In the genomic region with DNA sequence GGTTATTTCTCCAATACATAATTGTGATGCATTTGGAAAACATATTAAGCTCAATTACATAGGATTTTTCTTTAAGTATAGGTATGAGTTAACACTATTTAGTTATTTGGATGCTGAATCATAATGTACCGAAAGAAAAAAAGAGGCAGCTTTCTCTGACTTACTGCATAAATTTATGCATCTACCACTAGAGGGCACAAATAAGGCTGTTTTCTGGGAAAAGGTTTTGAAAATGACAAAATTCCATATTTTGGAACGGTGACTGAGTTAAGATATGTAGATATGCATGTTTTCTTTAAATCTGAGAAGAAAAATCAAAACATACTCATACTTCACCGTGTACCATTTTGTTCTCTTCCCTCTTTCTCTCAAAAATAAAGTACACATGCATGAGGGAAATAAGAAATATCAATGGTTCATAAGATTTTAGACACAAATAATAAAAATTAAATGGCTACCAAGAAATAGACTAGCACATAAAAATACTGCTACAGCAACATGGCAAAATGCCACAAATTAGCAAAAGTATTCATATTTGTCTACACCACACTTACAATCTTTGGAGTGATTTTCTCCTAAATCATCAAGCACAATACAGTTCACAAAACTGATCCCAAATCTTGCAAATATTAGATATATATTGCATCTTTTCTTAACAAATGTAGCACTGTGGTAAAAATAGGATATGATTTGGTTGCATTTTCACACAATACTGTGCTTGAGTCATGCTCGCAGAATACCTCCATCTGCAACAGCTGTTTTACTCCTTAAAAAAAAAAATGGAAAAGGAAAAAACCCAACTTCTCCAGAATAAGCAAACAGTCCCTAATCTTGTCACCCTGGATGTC, we compare ENCODE assay signal across 1 cellular context.
TF ChIP-seq lines count a peak whose summit lies in the region.

No MANE protein-coding gene starts in this region.

TF ChIP-seq in GM23338, 12 proteins besides CTCF, POLR2A, EP300 and RAD21 (continued from another document):
- TF ChIP-seq ZNF462 (CRISPR knock-in tag; IDR thresholded peaks at IDR 0.05) = no peak
- TF ChIP-seq NANOG (IDR thresholded peaks at IDR 0.05; ENCODE audit: borderline replicate concordance) = no peak
- TF ChIP-seq EZH2 (IDR thresholded peaks at IDR 0.05; ENCODE audit: low read depth, unreplicated experiment) = no peak
- TF ChIP-seq POLR2AphosphoS5 (IDR thresholded peaks at IDR 0.05; ENCODE audit: low read depth) = no peak
- no peak for TF ChIP-seq REST (IDR thresholded peaks at IDR 0.05; ENCODE audit: unreplicated experiment)
